8 cellular contexts compared by ENCODE assay signal in genomic region chr10:70458329-70459060, GRCh38. TPM values are rescaled to one million over a fixed set of nuclear protein-coding genes. Genes with fewer than 3 reads are reported as not detected.
DNase-seq lines count a peak whose midpoint lies in the region; ATAC-seq and TF ChIP-seq lines count a peak whose summit lies in the region.

No MANE protein-coding gene starts in this region.

- H3K4ac ChIP-seq in IMR-90 (ENCODE audit: low read depth, low read length), result no peak overlapping the region

- H4K20me1 ChIP-seq in IMR-90 (ENCODE audit: insufficient read depth, low read length), result no peaks in the 10 kb centered on the region

- H2BK20ac ChIP-seq in IMR-90 (ENCODE audit: low read depth, low read length), result no peak overlapping the region

- H3K9ac ChIP-seq in IMR-90 (ENCODE audit: low read depth, low read length), result no peak overlapping the region

- no peaks in the 10 kb centered on the region for H3K79me1 ChIP-seq in IMR-90 (ENCODE audit: low read depth in 1 of 2, low read length in 2 of 2)

- 3% methylated on average over 19 of the region's 62 CpGs; no CpG with 5 or more reads in 1 of the 2 experiments for WGBS in IMR-90 (ENCODE audit: extremely low coverage in 2 of 2, insufficient read length in 1 of 2), 2 experiments
- 16% methylated on average over 38 of the region's 62 CpGs for WGBS in prostate gland

- H3K79me2 ChIP-seq in ACC112 (ENCODE audit: control insufficient read depth, insufficient read depth, low read length, unreplicated experiment), result no peaks in the 10 kb centered on the region

- H3K56ac ChIP-seq in IMR-90 (ENCODE audit: extremely low read depth, insufficient read depth, low read length), result no peak overlapping the region

- BruUV-seq in IMR-90 (replicated peaks; lab: Mats Ljungman, UMichigan), result no TSS peak

- H3K27ac ChIP-seq in ACC112 (ENCODE audit: low read depth, low read length) (no peak overlapping the region), IMR-90 (ENCODE audit: insufficient read depth, low read length) (no peak overlapping the region), prostate gland (peak overlapping the region; percentile 36 to 65)

- peak overlapping the region; percentile 1 for H2AFZ ChIP-seq in ACC112 (ENCODE audit: low read length, unreplicated experiment)
- peak overlapping the region; percentile 79 for H2AFZ ChIP-seq in IMR-90 (replicated peaks; ENCODE audit: low read length, poor library complexity)

- no peak for TF ChIP-seq POLR2A in IMR-90 (IDR thresholded peaks at IDR 0.05; ENCODE audit: low read depth, low read length)
- TF ChIP-seq POLR2A in prostate gland (IDR thresholded peaks at IDR 0.05), result no peak

- TF ChIP-seq CTCF in IMR-90 (conservative IDR thresholded peaks at IDR 0.05; ENCODE audit: low read depth, low read length), result no peak
- peak in 1 of 4 experiments; percentile 26 for TF ChIP-seq CTCF in prostate gland (IDR thresholded peaks at IDR 0.05)

- H4K91ac ChIP-seq in IMR-90 (ENCODE audit: insufficient read depth, low read depth, low read length), result no peak overlapping the region

- no peak overlapping the region for H2AK5ac ChIP-seq in IMR-90 (ENCODE audit: low read depth, low read length)

- H3K23ac ChIP-seq in IMR-90 (ENCODE audit: low read depth, low read length), result no peak overlapping the region

- H3K4me1 ChIP-seq in ACC112 (ENCODE audit: control insufficient read depth, insufficient read depth, low read length, unreplicated experiment), result peaks cover 12% of the 10 kb centered on the region
- H3K4me1 ChIP-seq in IMR-90 (ENCODE audit: control insufficient read depth, insufficient read depth, low read length), result peaks cover 2% of the 10 kb centered on the region; the same call in 1 of the 2 replicates
- no peaks in the 10 kb centered on the region for H3K4me1 ChIP-seq in prostate gland (replicated peaks)

- no peak overlapping the region for H4K5ac ChIP-seq in IMR-90 (ENCODE audit: low read depth, low read length)

- no peak overlapping the region for H2BK120ac ChIP-seq in IMR-90 (ENCODE audit: low read depth, low read length)

- no peak overlapping the region for H2BK15ac ChIP-seq in IMR-90 (ENCODE audit: low read depth, low read length)

- ATAC-seq in IMR-90 (ENCODE audit: low read depth), result peak; percentile 93
- ATAC-seq in left cardiac atrium, result peak; percentile 75 to 89
- no peak for ATAC-seq in GM19397 (IDR thresholded peaks at IDR 0.05; ENCODE audit: unreplicated experiment)

- intact Hi-C loops in IMR-90 (cut with micrococcal nuclease) (no loop called here), left cardiac atrium (cut with DNase I) (loop anchor here in 1 of 2 donors (5.0 to 10.0 kb wide), 2 partner anchors 84 to 296 kb away; no protein-coding TSS in a partner anchor), prostate gland (cut with DNase I) (no loop called here)

- H3K36me3 ChIP-seq in ACC112 (ENCODE audit: insufficient read depth, low read length) (no peaks in the 10 kb centered on the region), IMR-90 (ENCODE audit: control insufficient read depth, insufficient read depth, low read length) (no peaks in the 10 kb centered on the region), prostate gland (no peaks in the 10 kb centered on the region)

- H2AK9ac ChIP-seq in IMR-90 (replicated peaks; ENCODE audit: low read depth, low read length, poor library complexity), result no peak overlapping the region

- CTCF ChIA-PET in IMR-90 (lab: Yijun Ruan, JAX), result interaction anchor here (0.7 to 1.2 kb wide), 3 partner anchors 28 to 745 kb away, joined by 3 to 6 read pairs (median 3); no protein-coding TSS in a partner anchor

- TF ChIP-seq RAD21 in IMR-90 (IDR thresholded peaks at IDR 0.05; ENCODE audit: low read length), result 0 out of 2 replicates have a peak, but pooled peaks have one; percentile 19

- H3K9me3 ChIP-seq in IMR-90 (ENCODE audit: control insufficient read depth, insufficient read depth, low read length), result no peaks in the 10 kb centered on the region
- no peaks in the 10 kb centered on the region for H3K9me3 ChIP-seq in prostate gland

- H3K18ac ChIP-seq in IMR-90 (ENCODE audit: low read depth, low read length), result no peak overlapping the region

- H2BK5ac ChIP-seq in IMR-90 (ENCODE audit: low read depth, low read length, poor library complexity, severe bottlenecking), result no peak overlapping the region

- POLR2A ChIA-PET in IMR-90 (lab: Charles Lee; ENCODE audit: unreplicated experiment), result no interaction called here

- no peak overlapping the region for H4K8ac ChIP-seq in IMR-90 (ENCODE audit: low read depth in 2 of 2, low read length in 2 of 2)

- peak; percentile 73 for DNase-seq in IMR-90
- DNase-seq in activated naive CD4-positive, alpha-beta T cell treated with anti-CD3 and anti-CD28 coated beads, Interleukin-2, amount 50 U/mL, for 16 hours, result peak; percentile 62
- DNase-seq in left cardiac atrium, result peak; percentile 88
- peak; percentile 32 for DNase-seq in prostate gland (ENCODE audit: low spot score)
- no peak for DNase-seq in inferior parietal cortex (ENCODE audit: extremely low spot score)
- no peak for DNase-seq in cerebellar nuclear complex (lab: John Stamatoyannopoulos, UW)

- no peak overlapping the region for H3K14ac ChIP-seq in IMR-90 (replicated peaks; ENCODE audit: low read depth, low read length)

- H3K4me3 ChIP-seq in ACC112 (ENCODE audit: low read depth, low read length) (peak overlapping the region; percentile 57), IMR-90 (ENCODE audit: insufficient read depth, low read depth, low read length) (no peak overlapping the region), prostate gland (peak overlapping the region; percentile 7 to 18)

- in situ Hi-C loops in IMR-90 (cut with MboI; ENCODE audit: low sequenced_read_pairs), result no loop called here

- no peaks in the 10 kb centered on the region; the same call in 1 of the 2 replicates for H3K9me1 ChIP-seq in IMR-90 (ENCODE audit: insufficient read depth, low read length)

- H3K27me3 ChIP-seq in ACC112 (ENCODE audit: insufficient read depth, low read length) (no peaks in the 10 kb centered on the region; the same call in 1 of the 2 replicates), IMR-90 (ENCODE audit: control insufficient read depth, insufficient read depth, low read length) (peaks cover 31% of the 10 kb centered on the region), prostate gland (replicated peaks; ENCODE audit: insufficient read depth) (no peaks in the 10 kb centered on the region)

- dilution Hi-C loops in IMR-90 (cut with HindIII; ENCODE audit: low sequenced_read_pairs, unreplicated experiment), result no loop called here

- H3K4me2 ChIP-seq in IMR-90 (ENCODE audit: low read depth, low read length), result peak overlapping the region; percentile 48; the same call in 1 of the 2 replicates

TF ChIP-seq in IMR-90, 13 proteins besides CTCF, POLR2A, EP300 and RAD21:
- TF ChIP-seq RFX5 (IDR thresholded peaks at IDR 0.05; ENCODE audit: low read depth, low read length), result no peak
- peak; percentile 66; the same call in 1 of the 2 replicates for TF ChIP-seq MAZ (IDR thresholded peaks at IDR 0.05; ENCODE audit: borderline replicate concordance, low read depth, low read length)
- TF ChIP-seq, protein P1, sequence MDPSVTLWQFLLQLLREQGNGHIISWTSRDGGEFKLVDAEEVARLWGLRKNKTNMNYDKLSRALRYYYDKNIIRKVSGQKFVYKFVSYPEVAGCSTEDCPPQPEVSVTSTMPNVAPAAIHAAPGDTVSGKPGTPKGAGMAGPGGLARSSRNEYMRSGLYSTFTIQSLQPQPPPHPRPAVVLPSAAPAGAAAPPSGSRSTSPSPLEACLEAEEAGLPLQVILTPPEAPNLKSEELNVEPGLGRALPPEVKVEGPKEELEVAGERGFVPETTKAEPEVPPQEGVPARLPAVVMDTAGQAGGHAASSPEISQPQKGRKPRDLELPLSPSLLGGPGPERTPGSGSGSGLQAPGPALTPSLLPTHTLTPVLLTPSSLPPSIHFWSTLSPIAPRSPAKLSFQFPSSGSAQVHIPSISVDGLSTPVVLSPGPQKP (IDR thresholded peaks at IDR 0.05; ENCODE audit: borderline replicate concordance, low read depth, low read length), result no peak
- TF ChIP-seq MXI1 (IDR thresholded peaks at IDR 0.05; ENCODE audit: borderline replicate concordance, low read depth, low read length), result peak; percentile 38; the same call in 1 of the 2 replicates
- peak; percentile 77 for TF ChIP-seq FOS (IDR thresholded peaks at IDR 0.05; ENCODE audit: low read depth, low read length)

RNA-seq across cellular contexts. Expression of gene NODAL, which starts 17.0 kb away (rescaled TPM):
- total RNA-seq in IMR-90 (2012; rRNA removed) (not detected in 2 replicates), left cardiac atrium (not detected), prostate gland (not detected)
- not detected in 2 replicates for polyA plus RNA-seq in IMR-90 (2012; rRNA removed)
- not detected in 2 replicates for polyA plus RNA-seq in IMR-90 (2012; cell fraction: cytosol; rRNA removed)
- not detected in 2 replicates for polyA plus RNA-seq in IMR-90 (2012; cell fraction: nucleus; rRNA removed; ENCODE audit: low replicate concordance)

RNA-seq across cellular contexts. Expression of gene PALD1, which starts 20.1 kb away (rescaled TPM):
- total RNA-seq in IMR-90 (2012; rRNA removed) (under 0.01 and 0.18 TPM in 2 replicates), left cardiac atrium (1 to 10 TPM; 4.4 to 8.3 TPM), prostate gland (10 to 100 TPM in 1 of 2 donors, 1 to 10 TPM in 1; 6.6 to 12.4 TPM)
- polyA plus RNA-seq in IMR-90 (2012; rRNA removed), result 0.12 and 0.14 TPM in 2 replicates
- 0.11 TPM in 2 replicates for polyA plus RNA-seq in IMR-90 (2012; cell fraction: cytosol; rRNA removed)
- polyA plus RNA-seq in IMR-90 (2012; cell fraction: nucleus; rRNA removed; ENCODE audit: low replicate concordance), result 0.11 and 0.26 TPM in 2 replicates

RNA-seq across cellular contexts. Expression of gene EIF4EBP2, which starts 54.5 kb away (rescaled TPM):
- total RNA-seq in IMR-90 (2012; rRNA removed) (15.6 and 20.8 TPM in 2 replicates), left cardiac atrium (100 to 1,000 TPM in 1 of 2 donors, 10 to 100 TPM in 1; 82.9 to 101 TPM), prostate gland (10 to 100 TPM; 40.1 to 63.3 TPM)
- polyA plus RNA-seq in IMR-90 (2012; rRNA removed), result 10.4 and 13.7 TPM in 2 replicates
- polyA plus RNA-seq in IMR-90 (2012; cell fraction: cytosol; rRNA removed), result 3.8 and 5.4 TPM in 2 replicates
- 2.9 and 17.2 TPM in 2 replicates for polyA plus RNA-seq in IMR-90 (2012; cell fraction: nucleus; rRNA removed; ENCODE audit: low replicate concordance)

Comparison
In these comparisons a context has a peak if more than half of its experiments do, and no peak if none do; other contexts are left out.
1. H3K27ac ChIP-seq: peak in prostate gland (2 of 2); none in ACC112 (single experiment) and IMR-90 (single experiment).
2. DNase-seq: peak in IMR-90 (single experiment), activated naive CD4-positive, alpha-beta T cell treated with anti-CD3 and anti-CD28 coated beads, Interleukin-2, amount 50 U/mL, for 16 hours (single experiment), left cardiac atrium (single experiment) and prostate gland (single experiment); none in inferior parietal cortex (single experiment) and cerebellar nuclear complex (0 of 2).